1 cellular context compared by ENCODE assay signal in genomic region chr22:37547249-37547741, GRCh38.
TF ChIP-seq lines count a peak whose summit lies in the region.

No MANE protein-coding gene starts in this region.

TF ChIP-seq in HepG2, 621 proteins besides CTCF, POLR2A, EP300 and RAD21:
- TF ChIP-seq ZKSCAN1 (IDR thresholded peaks at IDR 0.05; ENCODE audit: low read length), result peak; percentile 93
- peak; percentile 10; the same call in 1 of the 2 replicates for TF ChIP-seq ZFY (CRISPR knock-in tag; IDR thresholded peaks at IDR 0.05)
- 0 out of 2 replicates have a peak, but pooled peaks have one; percentile 10 for TF ChIP-seq ZNF563 (CRISPR knock-in tag; IDR thresholded peaks at IDR 0.05)
- TF ChIP-seq ZNF749 (CRISPR knock-in tag; IDR thresholded peaks at IDR 0.05; ENCODE audit: borderline replicate concordance), result no peak
- peak; percentile 26; the same call in 1 of the 2 replicates for TF ChIP-seq SALL1 (CRISPR knock-in tag; IDR thresholded peaks at IDR 0.05)
- no peak for TF ChIP-seq KDM5A (IDR thresholded peaks at IDR 0.05; ENCODE audit: borderline replicate concordance, low read length)
- 0 out of 2 replicates have a peak, but pooled peaks have one; percentile 7 for TF ChIP-seq TAF1 (CRISPR knock-in tag; IDR thresholded peaks at IDR 0.05)
- 0 out of 2 replicates have a peak, but pooled peaks have one; percentile 34 for TF ChIP-seq SPEN (CRISPR knock-in tag; IDR thresholded peaks at IDR 0.05; ENCODE audit: low read depth)
- peak; percentile 51; the same call in 1 of the 2 replicates for TF ChIP-seq WIZ (CRISPR knock-in tag; IDR thresholded peaks at IDR 0.05)
- TF ChIP-seq ZBTB7A (CRISPR knock-in tag; IDR thresholded peaks at IDR 0.05), result 0 out of 2 replicates have a peak, but pooled peaks have one; percentile 49
- peak; percentile 12; the same call in 1 of the 2 replicates for TF ChIP-seq HNRNPL (IDR thresholded peaks at IDR 0.05; ENCODE audit: low read depth, low read length)
- no peak for TF ChIP-seq ZNF570 (CRISPR knock-in tag; IDR thresholded peaks at IDR 0.05; ENCODE audit: borderline replicate concordance)
- TF ChIP-seq MEF2D (CRISPR knock-in tag; IDR thresholded peaks at IDR 0.05), result 0 out of 2 replicates have a peak, but pooled peaks have one; percentile 15
- TF ChIP-seq TSC22D2 (CRISPR knock-in tag; IDR thresholded peaks at IDR 0.05; ENCODE audit: borderline replicate concordance), result no peak
- peak; percentile 32; the same call in 1 of the 2 replicates for TF ChIP-seq TFAP4 (IDR thresholded peaks at IDR 0.05; ENCODE audit: borderline replicate concordance, low read depth)
- 0 out of 2 replicates have a peak, but pooled peaks have one; percentile 44 for TF ChIP-seq EED (CRISPR knock-in tag; IDR thresholded peaks at IDR 0.05)
- peak; percentile 15; the same call in 1 of the 2 replicates for TF ChIP-seq ZNF687 (CRISPR knock-in tag; IDR thresholded peaks at IDR 0.05)
